9 cellular contexts compared by ENCODE assay signal in the genomic region with DNA sequence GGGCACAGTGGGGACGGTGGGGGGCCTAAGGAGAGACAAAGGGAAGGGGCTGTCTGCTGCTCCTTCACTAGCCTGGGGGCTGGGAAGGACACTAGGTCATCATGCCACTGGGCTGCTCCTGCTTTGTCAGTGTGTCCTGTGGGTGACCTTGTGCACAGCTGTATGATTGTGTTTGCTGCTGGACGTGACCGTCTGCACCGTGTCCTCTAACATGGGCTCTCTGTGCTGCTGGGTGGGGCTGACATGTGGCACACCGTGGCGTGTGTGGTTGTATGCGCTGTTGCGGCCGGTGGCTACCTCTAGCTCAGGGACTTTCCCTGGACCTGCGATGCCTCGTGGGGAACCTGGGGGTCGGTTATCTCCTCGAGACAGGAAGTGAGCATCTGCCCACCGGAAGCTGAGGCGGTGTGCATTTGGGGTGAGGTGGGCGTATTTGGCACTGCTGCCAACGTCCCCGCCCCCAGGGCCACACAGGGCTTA. TPM values are rescaled to one million over a fixed set of nuclear protein-coding genes. Genes with fewer than 3 reads are reported as not detected.
DNase-seq lines count a peak whose midpoint lies in the region; ATAC-seq and TF ChIP-seq lines count a peak whose summit lies in the region.
"Had no signal": no experiment of that assay in that cellular context is flagged by ENCODE, and none has a peak within 500 bp of the region (broad histone marks: within the 10 kb centered on the region; RNA-seq: fewer than 3 reads in every experiment).

No MANE protein-coding gene starts in this region.

- ATAC-seq in naive thymus-derived CD4-positive, alpha-beta T cell, result peak; percentile 67
- ATAC-seq in HG03045 (IDR thresholded peaks at IDR 0.05; ENCODE audit: unreplicated experiment), result no peak

- H3K27me3 Mint-ChIP-seq in naive thymus-derived CD4-positive, alpha-beta T cell, result peaks cover 0 to 36% (median 8%) of the 10 kb centered on the region in 5 donors

- no peaks in the 10 kb centered on the region for H3K27me3 ChIP-seq in naive thymus-derived CD4-positive, alpha-beta T cell (ENCODE audit: control insufficient read depth in 2 of 2, insufficient read depth in 2 of 2, low read length in 2 of 2)

- peak overlapping the region; percentile 35 to 96 (median 72) for H3K4me3 Mint-ChIP-seq in naive thymus-derived CD4-positive, alpha-beta T cell

- intact Hi-C loops in naive thymus-derived CD4-positive, alpha-beta T cell (cut with micrococcal nuclease), result no loop called here

- peak; percentile 54 for TF ChIP-seq POLR2A in GM19099 (IDR thresholded peaks at IDR 0.05; ENCODE audit: extremely low read depth, insufficient read length, low read depth)

- H3K36me3 ChIP-seq in naive thymus-derived CD4-positive, alpha-beta T cell (ENCODE audit: control insufficient read depth in 2 of 3, insufficient read depth in 3 of 3, low read length in 3 of 3), result no peaks in the 10 kb centered on the region
- H3K36me3 ChIP-seq: SJSA1 had no signal

- no peak overlapping the region for H3K27ac ChIP-seq in naive thymus-derived CD4-positive, alpha-beta T cell (ENCODE audit: low read depth, low read length)
- H3K27ac ChIP-seq: SJSA1 had no signal

- peak overlapping the region; percentile 40 for H3K4me3 ChIP-seq in Jurkat, Clone E6-1 (ENCODE audit: low read length)
- peak overlapping the region; percentile 37 for H3K4me3 ChIP-seq in naive thymus-derived CD4-positive, alpha-beta T cell (ENCODE audit: low read length)
- H3K4me3 ChIP-seq: SJSA1 had no signal

- H3K9me3 ChIP-seq in naive thymus-derived CD4-positive, alpha-beta T cell (ENCODE audit: control insufficient read depth in 2 of 3, low read length in 3 of 3), result no peaks in the 10 kb centered on the region

- no peaks in the 10 kb centered on the region for H3K9me3 Mint-ChIP-seq in naive thymus-derived CD4-positive, alpha-beta T cell

- DNase-seq in Jurkat, Clone E6-1 (ENCODE audit: low read depth, low spot score), result peak; percentile 58
- peak; percentile 70 to 79 for DNase-seq in activated T-cell treated with anti-CD3 and anti-CD28 coated beads, Interleukin-2, amount 50 U/mL, for 48 hours
- DNase-seq in naive thymus-derived CD4-positive, alpha-beta T cell, result peak in 5 of 9 donors; percentile 31 to 65 (median 39)
- DNase-seq in NCI-H2196 treated with DMSO at 0.1 percent for 48 hours (lab: John Stamatoyannopoulos, UW; ENCODE audit: unreplicated experiment) (no peak), NCI-H526 (lab: John Stamatoyannopoulos, UW) (no peak), AML-193 (lab: John Stamatoyannopoulos, UW) (no peak)

- peaks cover 43 to 51% of the 10 kb centered on the region in 2 donors for H3K4me1 ChIP-seq in naive thymus-derived CD4-positive, alpha-beta T cell (ENCODE audit: control insufficient read depth in 2 of 2, insufficient read depth in 2 of 2, low read length in 2 of 2)

- H3K36me3 Mint-ChIP-seq in naive thymus-derived CD4-positive, alpha-beta T cell, result peaks cover 0 to 8% (median 0%) of the 10 kb centered on the region in 5 donors

- peaks cover 22 to 45% (median 42%) of the 10 kb centered on the region in 7 donors for H3K4me1 Mint-ChIP-seq in naive thymus-derived CD4-positive, alpha-beta T cell

- CTCF ChIA-PET in naive thymus-derived CD4-positive, alpha-beta T cell (lab: Charles Lee), result interaction anchor here (0.7 to 1.0 kb wide), 2 partner anchors 39 to 41 kb away, joined by 3 read pairs; no protein-coding TSS in a partner anchor

- POLR2A ChIA-PET in naive thymus-derived CD4-positive, alpha-beta T cell (lab: Charles Lee), result interaction anchor here (0.5 to 0.7 kb wide), 3 partner anchors 454 to 1969 kb away, joined by 3 to 5 read pairs (median 3); no protein-coding TSS in a partner anchor

- H3K27ac Mint-ChIP-seq in naive thymus-derived CD4-positive, alpha-beta T cell, result peak overlapping the region in 7 of 9 donors; percentile 13 to 72 (median 68)

RNA-seq across cellular contexts. Expression of a gene that starts 3.1 kb away (rescaled TPM):
- polyA plus RNA-seq in Jurkat, Clone E6-1 (2012; ENCODE audit: insufficient read depth, insufficient read length), result 2.4 TPM
- total RNA-seq in naive thymus-derived CD4-positive, alpha-beta T cell, result 1 to 10 TPM in 3 of 5 experiments, under 1 TPM in 2; 0.79 to 3.5 (median 2.1) TPM
- polyA plus RNA-seq in naive thymus-derived CD4-positive, alpha-beta T cell, result 1 to 10 TPM in 1 of 2 donors, under 1 TPM in 1; 0.19 to 1.1 TPM

RNA-seq across cellular contexts. Expression of a gene that starts 14.4 kb away (rescaled TPM):
- 28.0 TPM for polyA plus RNA-seq in Jurkat, Clone E6-1 (2012; ENCODE audit: insufficient read depth, insufficient read length)
- 10 to 100 TPM; 21.0 to 42.7 (median 23.3) TPM for total RNA-seq in naive thymus-derived CD4-positive, alpha-beta T cell
- polyA plus RNA-seq in naive thymus-derived CD4-positive, alpha-beta T cell, result 10 to 100 TPM; 41.8 to 56.8 TPM

RNA-seq across cellular contexts. Expression of a gene that starts 37.2 kb away (rescaled TPM):
- 312 TPM for polyA plus RNA-seq in Jurkat, Clone E6-1 (2012; ENCODE audit: insufficient read depth, insufficient read length)
- total RNA-seq in naive thymus-derived CD4-positive, alpha-beta T cell, result 100 to 1,000 TPM in 1 of 5 experiments, 10 to 100 TPM in 4; 50.5 to 149 (median 70.5) TPM
- polyA plus RNA-seq in naive thymus-derived CD4-positive, alpha-beta T cell, result 100 to 1,000 TPM; 226 to 231 TPM

Comparison
In these comparisons a context has a peak if more than half of its experiments do, and no peak if none do; other contexts are left out.
1. DNase-seq: peak in Jurkat, Clone E6-1 (single experiment), activated T-cell treated with anti-CD3 and anti-CD28 coated beads, Interleukin-2, amount 50 U/mL, for 48 hours (2 of 2) and naive thymus-derived CD4-positive, alpha-beta T cell (5 of 9); none in NCI-H2196 treated with DMSO at 0.1 percent for 48 hours (single experiment), NCI-H526 (0 of 2) and AML-193 (0 of 2).